Comparison of ENCODE assay signal across 1 cellular context in the genomic region with DNA sequence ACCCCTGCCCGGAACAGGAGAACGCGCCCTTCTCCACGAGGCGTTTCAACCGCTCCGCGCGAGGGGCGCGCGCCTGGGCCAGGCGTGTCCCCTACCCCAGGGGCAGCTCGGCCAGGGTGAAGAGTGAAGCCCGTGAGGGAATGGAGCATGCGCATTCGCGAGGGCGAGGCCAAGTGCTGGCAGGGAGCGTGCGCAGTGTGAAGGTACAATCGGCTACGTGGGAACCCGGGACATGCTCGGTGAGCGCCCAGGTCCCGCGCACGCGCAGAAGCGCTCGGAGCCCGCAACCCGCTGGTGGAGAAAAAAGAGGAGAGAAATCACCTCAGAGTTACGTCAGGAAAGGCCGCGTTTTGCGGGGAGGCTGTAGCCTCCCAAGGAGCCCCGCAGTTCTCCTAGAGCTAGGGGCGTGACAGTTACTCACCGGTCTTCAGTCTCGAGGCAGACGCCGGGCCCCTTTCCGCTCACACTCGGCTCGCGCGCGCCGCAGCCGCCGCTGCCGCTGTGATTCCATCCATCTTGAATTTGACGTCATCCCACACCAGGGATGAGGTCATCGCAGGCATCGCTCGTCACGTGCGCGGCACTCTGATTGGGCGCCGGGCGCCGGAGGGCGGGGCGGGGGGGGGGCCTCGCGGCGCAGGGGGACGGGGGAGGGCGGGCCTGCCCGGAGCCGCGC.
TF ChIP-seq lines count a peak whose summit lies in the region.

Gene ZBTB21 (minus strand): TSS at position 530 of the 676 bp plus-strand sequence. CDS start 16,265 bp downstream, outside the sequence.

TF ChIP-seq in HepG2, 621 proteins besides CTCF, POLR2A, EP300 and RAD21 (continued from another document):
- TF ChIP-seq, protein P1, sequence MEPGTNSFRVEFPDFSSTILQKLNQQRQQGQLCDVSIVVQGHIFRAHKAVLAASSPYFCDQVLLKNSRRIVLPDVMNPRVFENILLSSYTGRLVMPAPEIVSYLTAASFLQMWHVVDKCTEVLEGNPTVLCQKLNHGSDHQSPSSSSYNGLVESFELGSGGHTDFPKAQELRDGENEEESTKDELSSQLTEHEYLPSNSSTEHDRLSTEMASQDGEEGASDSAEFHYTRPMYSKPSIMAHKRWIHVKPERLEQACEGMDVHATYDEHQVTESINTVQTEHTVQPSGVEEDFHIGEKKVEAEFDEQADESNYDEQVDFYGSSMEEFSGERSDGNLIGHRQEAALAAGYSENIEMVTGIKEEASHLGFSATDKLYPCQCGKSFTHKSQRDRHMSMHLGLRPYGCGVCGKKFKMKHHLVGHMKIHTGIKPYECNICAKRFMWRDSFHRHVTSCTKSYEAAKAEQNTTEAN (CRISPR knock-in tag; conservative IDR thresholded peaks at IDR 0.05): 0 out of 2 replicates have a peak, but pooled peaks have one; percentile 63
- TF ChIP-seq PLSCR1 (CRISPR knock-in tag; IDR thresholded peaks at IDR 0.05; ENCODE audit: borderline replicate concordance): no peak
- TF ChIP-seq HOXA9 (CRISPR knock-in tag; IDR thresholded peaks at IDR 0.05; ENCODE audit: borderline replicate concordance): peak; percentile 63; the same call in 1 of the 2 replicates
- TF ChIP-seq REL (CRISPR knock-in tag; conservative IDR thresholded peaks at IDR 0.05): no peak
- TF ChIP-seq ZNF460 (CRISPR knock-in tag; IDR thresholded peaks at IDR 0.05; ENCODE audit: borderline replicate concordance): no peak
- TF ChIP-seq SALL2 (CRISPR knock-in tag; IDR thresholded peaks at IDR 0.05): peak; percentile 69; the same call in 1 of the 2 replicates
- peak in 1 of 2 experiments; percentile 84; a peak in 1 of 4 replicates for TF ChIP-seq KLF16 (CRISPR knock-in tag; IDR thresholded peaks at IDR 0.05)
